1 cellular context compared by ENCODE assay signal in the genomic region with DNA sequence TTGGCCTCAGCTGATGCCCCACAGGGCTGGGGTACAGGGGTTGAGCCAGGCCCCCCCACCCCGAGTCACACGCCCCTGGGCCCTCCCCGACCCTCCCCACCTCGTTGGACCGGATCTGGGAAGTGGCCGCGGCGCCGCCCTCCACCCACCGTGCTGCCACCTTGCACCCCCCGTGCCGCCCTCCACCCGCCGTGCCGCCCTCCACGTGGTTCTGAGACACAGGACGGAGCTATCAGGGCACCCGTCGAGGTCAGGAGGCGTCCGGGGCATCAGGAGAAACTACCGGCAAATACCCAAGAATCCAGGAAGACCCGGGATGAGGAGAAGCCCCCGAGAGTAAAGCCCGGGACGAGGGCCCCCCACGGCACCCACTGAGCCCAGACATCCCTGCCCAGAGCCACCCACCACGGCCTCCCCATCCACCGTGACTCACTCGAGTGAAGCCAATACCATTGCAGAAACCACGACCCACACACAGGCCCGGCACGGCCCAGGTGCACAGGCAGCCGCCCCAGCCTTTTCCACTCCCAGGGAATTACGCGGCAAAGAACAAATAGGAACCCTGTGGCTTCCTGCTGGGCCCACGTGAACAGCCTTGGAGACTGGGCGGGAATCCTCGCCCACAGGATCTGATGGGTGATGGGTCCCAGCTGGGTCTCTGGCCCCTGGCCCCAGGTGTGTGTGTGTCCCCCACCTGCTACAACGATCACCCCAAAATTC.
TF ChIP-seq lines count a peak whose summit lies in the region.

No MANE protein-coding gene starts in this region.

TF ChIP-seq in HEK293, 187 proteins besides CTCF, POLR2A, EP300 and RAD21 (continued from another document):
- TF ChIP-seq, protein P1, sequence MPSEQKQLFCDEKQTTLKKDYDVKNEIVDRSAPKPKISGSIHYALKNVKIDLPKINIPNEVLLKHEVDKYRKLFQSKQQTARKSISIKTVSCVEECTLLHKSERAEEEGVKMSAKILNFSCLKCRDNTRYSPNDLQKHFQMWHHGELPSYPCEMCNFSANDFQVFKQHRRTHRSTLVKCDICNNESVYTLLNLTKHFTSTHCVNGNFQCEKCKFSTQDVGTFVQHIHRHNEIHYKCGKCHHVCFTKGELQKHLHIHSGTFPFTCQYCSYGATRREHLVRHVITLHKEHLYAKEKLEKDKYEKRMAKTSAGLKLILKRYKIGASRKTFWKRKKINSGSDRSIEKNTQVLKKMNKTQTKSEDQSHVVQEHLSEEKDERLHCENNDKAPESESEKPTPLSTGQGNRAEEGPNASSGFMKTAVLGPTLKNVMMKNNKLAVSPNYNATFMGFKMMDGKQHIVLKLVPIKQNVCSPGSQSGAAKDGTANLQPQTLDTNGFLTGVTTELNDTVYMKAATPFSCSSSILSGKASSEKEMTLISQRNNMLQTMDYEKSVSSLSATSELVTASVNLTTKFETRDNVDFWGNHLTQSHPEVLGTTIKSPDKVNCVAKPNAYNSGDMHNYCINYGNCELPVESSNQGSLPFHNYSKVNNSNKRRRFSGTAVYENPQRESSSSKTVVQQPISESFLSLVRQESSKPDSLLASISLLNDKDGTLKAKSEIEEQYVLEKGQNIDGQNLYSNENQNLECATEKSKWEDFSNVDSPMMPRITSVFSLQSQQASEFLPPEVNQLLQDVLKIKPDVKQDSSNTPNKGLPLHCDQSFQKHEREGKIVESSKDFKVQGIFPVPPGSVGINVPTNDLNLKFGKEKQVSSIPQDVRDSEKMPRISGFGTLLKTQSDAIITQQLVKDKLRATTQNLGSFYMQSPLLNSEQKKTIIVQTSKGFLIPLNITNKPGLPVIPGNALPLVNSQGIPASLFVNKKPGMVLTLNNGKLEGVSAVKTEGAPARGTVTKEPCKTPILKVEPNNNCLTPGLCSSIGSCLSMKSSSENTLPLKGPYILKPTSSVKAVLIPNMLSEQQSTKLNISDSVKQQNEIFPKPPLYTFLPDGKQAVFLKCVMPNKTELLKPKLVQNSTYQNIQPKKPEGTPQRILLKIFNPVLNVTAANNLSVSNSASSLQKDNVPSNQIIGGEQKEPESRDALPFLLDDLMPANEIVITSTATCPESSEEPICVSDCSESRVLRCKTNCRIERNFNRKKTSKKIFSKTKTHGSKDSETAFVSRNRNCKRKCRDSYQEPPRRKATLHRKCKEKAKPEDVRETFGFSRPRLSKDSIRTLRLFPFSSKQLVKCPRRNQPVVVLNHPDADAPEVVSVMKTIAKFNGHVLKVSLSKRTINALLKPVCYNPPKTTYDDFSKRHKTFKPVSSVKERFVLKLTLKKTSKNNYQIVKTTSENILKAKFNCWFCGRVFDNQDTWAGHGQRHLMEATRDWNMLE (tag by site-specific recombination; conservative IDR thresholded peaks at IDR 0.05; ENCODE audit: low read depth) = no peak
- TF ChIP-seq, protein P2, sequence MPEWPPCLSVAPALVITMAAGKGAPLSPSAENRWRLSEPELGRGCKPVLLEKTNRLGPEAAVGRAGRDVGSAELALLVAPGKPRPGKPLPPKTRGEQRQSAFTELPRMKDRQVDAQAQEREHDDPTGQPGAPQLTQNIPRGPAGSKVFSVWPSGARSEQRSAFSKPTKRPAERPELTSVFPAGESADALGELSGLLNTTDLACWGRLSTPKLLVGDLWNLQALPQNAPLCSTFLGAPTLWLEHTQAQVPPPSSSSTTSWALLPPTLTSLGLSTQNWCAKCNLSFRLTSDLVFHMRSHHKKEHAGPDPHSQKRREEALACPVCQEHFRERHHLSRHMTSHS (tag by site-specific recombination; IDR thresholded peaks at IDR 0.05) = no peak
- TF ChIP-seq, protein P3, sequence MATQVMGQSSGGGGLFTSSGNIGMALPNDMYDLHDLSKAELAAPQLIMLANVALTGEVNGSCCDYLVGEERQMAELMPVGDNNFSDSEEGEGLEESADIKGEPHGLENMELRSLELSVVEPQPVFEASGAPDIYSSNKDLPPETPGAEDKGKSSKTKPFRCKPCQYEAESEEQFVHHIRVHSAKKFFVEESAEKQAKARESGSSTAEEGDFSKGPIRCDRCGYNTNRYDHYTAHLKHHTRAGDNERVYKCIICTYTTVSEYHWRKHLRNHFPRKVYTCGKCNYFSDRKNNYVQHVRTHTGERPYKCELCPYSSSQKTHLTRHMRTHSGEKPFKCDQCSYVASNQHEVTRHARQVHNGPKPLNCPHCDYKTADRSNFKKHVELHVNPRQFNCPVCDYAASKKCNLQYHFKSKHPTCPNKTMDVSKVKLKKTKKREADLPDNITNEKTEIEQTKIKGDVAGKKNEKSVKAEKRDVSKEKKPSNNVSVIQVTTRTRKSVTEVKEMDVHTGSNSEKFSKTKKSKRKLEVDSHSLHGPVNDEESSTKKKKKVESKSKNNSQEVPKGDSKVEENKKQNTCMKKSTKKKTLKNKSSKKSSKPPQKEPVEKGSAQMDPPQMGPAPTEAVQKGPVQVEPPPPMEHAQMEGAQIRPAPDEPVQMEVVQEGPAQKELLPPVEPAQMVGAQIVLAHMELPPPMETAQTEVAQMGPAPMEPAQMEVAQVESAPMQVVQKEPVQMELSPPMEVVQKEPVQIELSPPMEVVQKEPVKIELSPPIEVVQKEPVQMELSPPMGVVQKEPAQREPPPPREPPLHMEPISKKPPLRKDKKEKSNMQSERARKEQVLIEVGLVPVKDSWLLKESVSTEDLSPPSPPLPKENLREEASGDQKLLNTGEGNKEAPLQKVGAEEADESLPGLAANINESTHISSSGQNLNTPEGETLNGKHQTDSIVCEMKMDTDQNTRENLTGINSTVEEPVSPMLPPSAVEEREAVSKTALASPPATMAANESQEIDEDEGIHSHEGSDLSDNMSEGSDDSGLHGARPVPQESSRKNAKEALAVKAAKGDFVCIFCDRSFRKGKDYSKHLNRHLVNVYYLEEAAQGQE (tag by site-specific recombination; IDR thresholded peaks at IDR 0.05) = no peak
- TF ChIP-seq ZNF146 (tag by site-specific recombination; IDR thresholded peaks at IDR 0.05) (no peak), ZNF184 (tag by site-specific recombination; IDR thresholded peaks at IDR 0.05) (no peak)
- TF ChIP-seq, protein P4, sequence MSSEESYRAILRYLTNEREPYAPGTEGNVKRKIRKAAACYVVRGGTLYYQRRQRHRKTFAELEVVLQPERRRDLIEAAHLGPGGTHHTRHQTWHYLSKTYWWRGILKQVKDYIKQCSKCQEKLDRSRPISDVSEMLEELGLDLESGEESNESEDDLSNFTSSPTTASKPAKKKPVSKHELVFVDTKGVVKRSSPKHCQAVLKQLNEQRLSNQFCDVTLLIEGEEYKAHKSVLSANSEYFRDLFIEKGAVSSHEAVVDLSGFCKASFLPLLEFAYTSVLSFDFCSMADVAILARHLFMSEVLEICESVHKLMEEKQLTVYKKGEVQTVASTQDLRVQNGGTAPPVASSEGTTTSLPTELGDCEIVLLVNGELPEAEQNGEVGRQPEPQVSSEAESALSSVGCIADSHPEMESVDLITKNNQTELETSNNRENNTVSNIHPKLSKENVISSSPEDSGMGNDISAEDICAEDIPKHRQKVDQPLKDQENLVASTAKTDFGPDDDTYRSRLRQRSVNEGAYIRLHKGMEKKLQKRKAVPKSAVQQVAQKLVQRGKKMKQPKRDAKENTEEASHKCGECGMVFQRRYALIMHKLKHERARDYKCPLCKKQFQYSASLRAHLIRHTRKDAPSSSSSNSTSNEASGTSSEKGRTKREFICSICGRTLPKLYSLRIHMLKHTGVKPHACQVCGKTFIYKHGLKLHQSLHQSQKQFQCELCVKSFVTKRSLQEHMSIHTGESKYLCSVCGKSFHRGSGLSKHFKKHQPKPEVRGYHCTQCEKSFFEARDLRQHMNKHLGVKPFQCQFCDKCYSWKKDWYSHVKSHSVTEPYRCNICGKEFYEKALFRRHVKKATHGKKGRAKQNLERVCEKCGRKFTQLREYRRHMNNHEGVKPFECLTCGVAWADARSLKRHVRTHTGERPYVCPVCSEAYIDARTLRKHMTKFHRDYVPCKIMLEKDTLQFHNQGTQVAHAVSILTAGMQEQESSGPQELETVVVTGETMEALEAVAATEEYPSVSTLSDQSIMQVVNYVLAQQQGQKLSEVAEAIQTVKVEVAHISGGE (tag by site-specific recombination; conservative IDR thresholded peaks at IDR 0.05; ENCODE audit: low read depth) = no peak
TF ChIP-seq in HEK293: peak in this region for 2.
